ENCODE assay signal across 19 cellular contexts in genomic region chr12:52346596-52346995, GRCh38. TPM values are rescaled to one million over a fixed set of nuclear protein-coding genes. Genes with fewer than 3 reads are reported as not detected.
DNase-seq lines count a peak whose midpoint lies in the region; ATAC-seq, FAIRE-seq and TF ChIP-seq lines count a peak whose summit lies in the region.
"Had no signal": no experiment of that assay in that cellular context is flagged by ENCODE, and none has a peak within 500 bp of the region (broad histone marks: within the 10 kb centered on the region; RNA-seq: fewer than 3 reads in every experiment).

No MANE protein-coding gene starts in this region.

- in situ Hi-C loops in mammary epithelial cell (cut with MboI; ENCODE audit: low sequenced_read_pairs in 2 of 2), result no loop called here

- TF ChIP-seq POLR2A in breast epithelium (IDR thresholded peaks at IDR 0.05) (no peak), stomach (IDR thresholded peaks at IDR 0.05) (no peak)

- no TSS peak for BruUV-seq in mammary epithelial cell (replicated peaks; lab: Mats Ljungman, UMichigan)

- H3K9ac ChIP-seq in mammary epithelial cell (ENCODE audit: insufficient read depth, low read length), result no peak overlapping the region

- H3K4me2 ChIP-seq in mammary epithelial cell (ENCODE audit: insufficient read depth, low read depth, low read length), result no peak overlapping the region

- DNase-seq in breast epithelium (ENCODE audit: low spot score in 2 of 2), result no peak
- no peak for DNase-seq in mammary epithelial cell
- DNase-seq in bronchial epithelial cell (ENCODE audit: low read depth), result no peak
- DNase-seq in left kidney (ENCODE audit: low read depth, low spot score), result peak; percentile 3
- DNase-seq in stomach, result peak; percentile 64
- DNase-seq in OCI-M2 (lab: John Stamatoyannopoulos, UW; ENCODE audit: unreplicated experiment), result no peak
- no peak for DNase-seq in activated CD4-positive, alpha-beta T cell treated with anti-CD3 and anti-CD28 coated beads for 1 hour
- DNase-seq: endodermal cell; gastrocnemius medialis; immature natural killer cell; NCI-H510A; OCI-M1; psoas muscle; stimulated activated CD4-positive, alpha-beta T cell treated with anti-CD3 and anti-CD28 coated beads, Interleukin-1b, Interleukin-23, amount 100 ng/mL, for 48 hours; WERI-Rb-1 had no signal

- H3K27me3 ChIP-seq in breast epithelium (no peaks in the 10 kb centered on the region), mammary epithelial cell (ENCODE audit: insufficient read depth, low read length) (no peaks in the 10 kb centered on the region), bronchial epithelial cell (ENCODE audit: control insufficient read depth, insufficient read depth, low read length) (no peaks in the 10 kb centered on the region), stomach (no peaks in the 10 kb centered on the region)
- H3K27me3 ChIP-seq: gastrocnemius medialis had no signal

- H3K4me3 ChIP-seq in breast epithelium, result no peak overlapping the region
- no peak overlapping the region for H3K4me3 ChIP-seq in mammary epithelial cell (replicated peaks in 1 of 3; ENCODE audit: insufficient read depth in 1 of 3, low read depth in 2 of 3, low read length in 3 of 3)
- no peak overlapping the region for H3K4me3 ChIP-seq in bronchial epithelial cell (ENCODE audit: low read depth, low read length)
- H3K4me3 ChIP-seq in stomach, result no peak overlapping the region
- H3K4me3 ChIP-seq: A549, gastrocnemius medialis, psoas muscle, thoracic aorta had no signal

- H4K20me1 ChIP-seq in mammary epithelial cell (ENCODE audit: insufficient read depth, low read length), result no peaks in the 10 kb centered on the region

- no peaks in the 10 kb centered on the region for H3K4me1 ChIP-seq in breast epithelium
- peaks cover 29% of the 10 kb centered on the region for H3K4me1 ChIP-seq in mammary epithelial cell (ENCODE audit: insufficient read depth, low read length)
- peaks cover 43 to 67% (median 47%) of the 10 kb centered on the region in 4 donors for H3K4me1 ChIP-seq in stomach
- H3K4me1 ChIP-seq: gastrocnemius medialis, psoas muscle had no signal

- peak; percentile 96 for FAIRE-seq in bronchial epithelial cell (lab: Jason Lieb, UNC)
- FAIRE-seq: A549 had no signal

- H3K36me3 ChIP-seq in breast epithelium (no peaks in the 10 kb centered on the region), mammary epithelial cell (ENCODE audit: insufficient read depth, low read length) (no peaks in the 10 kb centered on the region), bronchial epithelial cell (ENCODE audit: control insufficient read depth, insufficient read depth, low read length) (no peaks in the 10 kb centered on the region), stomach (no peaks in the 10 kb centered on the region)
- H3K36me3 ChIP-seq: gastrocnemius medialis, thoracic aorta, WERI-Rb-1 had no signal

- TF ChIP-seq EP300 in stomach (IDR thresholded peaks at IDR 0.05), result no peak

- H3K79me2 ChIP-seq in mammary epithelial cell (ENCODE audit: insufficient read depth, low read length), result no peaks in the 10 kb centered on the region

- H3K27ac ChIP-seq in breast epithelium (peak overlapping the region; percentile 45 to 68), mammary epithelial cell (ENCODE audit: insufficient read depth, low read depth, low read length) (no peak overlapping the region), stomach (peak overlapping the region; percentile 54 to 81 (median 74))
- H3K27ac ChIP-seq: gastrocnemius medialis, psoas muscle, thoracic aorta, WERI-Rb-1 had no signal

- CTCF ChIA-PET in mammary epithelial cell (lab: Charles Lee; ENCODE audit: low non-redundant PET), result no interaction called here

- H3K9me3 ChIP-seq in breast epithelium, result peaks cover 4 to 14% of the 10 kb centered on the region in 2 donors
- peaks cover 7% of the 10 kb centered on the region for H3K9me3 ChIP-seq in mammary epithelial cell (replicated peaks; ENCODE audit: insufficient read depth, low read length)
- peaks cover 4 to 11% (median 9%) of the 10 kb centered on the region in 4 donors for H3K9me3 ChIP-seq in stomach
- H3K9me3 ChIP-seq: gastrocnemius medialis, psoas muscle, thoracic aorta had no signal

- ATAC-seq in HG02884 (IDR thresholded peaks at IDR 0.05; ENCODE audit: unreplicated experiment), result no peak
- ATAC-seq: gastrocnemius medialis, psoas muscle had no signal

- no peak overlapping the region for H2AFZ ChIP-seq in mammary epithelial cell (ENCODE audit: low read depth, low read length)

- TF ChIP-seq CTCF in breast epithelium (IDR thresholded peaks at IDR 0.05) (no peak), mammary epithelial cell (conservative IDR thresholded peaks at IDR 0.05 in 1 of 2, IDR thresholded peaks at IDR 0.05 in 1 of 2; ENCODE audit: extremely low read depth in 1 of 2, insufficient read depth in 1 of 2, low read depth in 1 of 2, low read length in 2 of 2) (no peak), bronchial epithelial cell (IDR thresholded peaks at IDR 0.05; ENCODE audit: insufficient read depth, low read length, severe bottlenecking) (no peak), stomach (IDR thresholded peaks at IDR 0.05) (no peak)

- WGBS in mammary epithelial cell (ENCODE audit: low coverage, missing lambda C conversion rate), result 60% methylated on average over 2 of the region's 4 CpGs
- 16 to 43% (median 25%) methylated on average over 3 to 4 of the region's 4 CpGs for WGBS in stomach, 5 donors

- dilution Hi-C loops in mammary epithelial cell (cut with HindIII; ENCODE audit: low sequenced_read_pairs), result no loop called here

- intact Hi-C loops in breast epithelium (cut with DNase I; ENCODE audit: low total_unique reads) (no loop called here), mammary epithelial cell (cut with micrococcal nuclease) (no loop called here), stomach (cut with DNase I; ENCODE audit: low total_unique reads) (no loop called here)

RNA-seq across cellular contexts. Expression of gene KRT85, which starts 20.7 kb away (rescaled TPM):
- not detected for total RNA-seq in breast epithelium
- not detected for total RNA-seq in mammary epithelial cell
- not detected for polyA plus RNA-seq in mammary epithelial cell
- polyA minus RNA-seq in mammary epithelial cell, result not detected
- not detected in 2 replicates for total RNA-seq in bronchial epithelial cell
- not detected for total RNA-seq in stomach
- not detected for polyA plus RNA-seq in stomach
- total RNA-seq: endodermal cell, gastrocnemius medialis, LHCN-M2, psoas muscle, thoracic aorta had no signal
- polyA plus RNA-seq: immature natural killer cell, psoas muscle had no signal

RNA-seq across cellular contexts. Expression of gene KRT83, which starts 25.4 kb away (rescaled TPM):
- total RNA-seq in breast epithelium (under 1 TPM in 2 of 3 donors, not detected in 1; 0.33 to 0.59 TPM), mammary epithelial cell (1 to 10 TPM in 1 of 2 donors, not detected in 1; 9.0 TPM), bronchial epithelial cell (0.13 TPM in 1 of 2 replicates, not detected in the other), stomach (not detected)
- polyA plus RNA-seq in mammary epithelial cell (0.07 TPM), stomach (not detected)
- not detected for polyA minus RNA-seq in mammary epithelial cell
- total RNA-seq: endodermal cell, LHCN-M2, psoas muscle, thoracic aorta had no signal
- polyA plus RNA-seq: immature natural killer cell, psoas muscle had no signal

RNA-seq across cellular contexts. Expression of gene KRT84, which starts 38.9 kb away (rescaled TPM):
- total RNA-seq in breast epithelium (not detected), mammary epithelial cell (under 1 TPM in 1 of 2 donors, not detected in 1; 0.14 TPM), bronchial epithelial cell (not detected in 2 replicates), stomach (not detected)
- polyA plus RNA-seq in mammary epithelial cell (0.08 TPM), stomach (not detected)
- not detected for polyA minus RNA-seq in mammary epithelial cell
- total RNA-seq: endodermal cell, gastrocnemius medialis, LHCN-M2, psoas muscle, thoracic aorta had no signal
- polyA plus RNA-seq: A549, immature natural killer cell, psoas muscle had no signal

RNA-seq across cellular contexts. Expression of gene KRT81, which starts 55.3 kb away (rescaled TPM):
- 10 to 100 TPM in 1 of 3 donors, 1 to 10 TPM in 1, not detected in 1; 3.6 to 29.9 TPM for total RNA-seq in breast epithelium
- 100 to 1,000 TPM; 176 to 903 TPM for total RNA-seq in mammary epithelial cell
- 90.5 TPM for polyA plus RNA-seq in mammary epithelial cell
- polyA minus RNA-seq in mammary epithelial cell, result 21.9 TPM
- total RNA-seq in bronchial epithelial cell, result 0.13 and 0.26 TPM in 2 replicates
- not detected for total RNA-seq in stomach
- polyA plus RNA-seq in stomach, result under 1 TPM in 1 of 3 donors, not detected in 2; 0.15 TPM
- total RNA-seq: endodermal cell, gastrocnemius medialis, psoas muscle had no signal

RNA-seq across cellular contexts. Expression of gene KRT82, which starts 59.5 kb away (rescaled TPM):
- total RNA-seq in breast epithelium (not detected), mammary epithelial cell (not detected), bronchial epithelial cell (not detected in 2 replicates), stomach (not detected)
- polyA plus RNA-seq in mammary epithelial cell (0.01 TPM), stomach (not detected)
- not detected for polyA minus RNA-seq in mammary epithelial cell
- total RNA-seq: endodermal cell, gastrocnemius medialis, LHCN-M2, psoas muscle, thoracic aorta had no signal
- polyA plus RNA-seq: A549, immature natural killer cell, psoas muscle had no signal

Comparison
In these comparisons a context has a peak if more than half of its experiments do, and no peak if none do; other contexts are left out.
1. DNase-seq: peak in left kidney (single experiment) and stomach (single experiment); none in breast epithelium (0 of 2), mammary epithelial cell (single experiment), bronchial epithelial cell (single experiment), OCI-M2 (single experiment) and activated CD4-positive, alpha-beta T cell treated with anti-CD3 and anti-CD28 coated beads for 1 hour (single experiment).